Comparison of ENCODE assay signal across 21 cellular contexts in genomic region chr14:32656609-32657008, GRCh38.
DNase-seq lines count a peak whose midpoint lies in the region; ATAC-seq and TF ChIP-seq lines count a peak whose summit lies in the region.
"Had no signal": no experiment of that assay in that cellular context is flagged by ENCODE, and none has a peak within 500 bp of the region (broad histone marks: within the 10 kb centered on the region; RNA-seq: fewer than 3 reads in every experiment).

No MANE protein-coding gene starts in this region.

- H3K27me3 ChIP-seq in mammary epithelial cell (ENCODE audit: insufficient read depth, low read length) = no peaks in the 10 kb centered on the region
- H3K27me3 ChIP-seq in left lung = no peaks in the 10 kb centered on the region
- H3K27me3 ChIP-seq: BE2C, neutrophil, transverse colon had no signal

- in situ Hi-C loops in mammary epithelial cell (cut with MboI; ENCODE audit: low sequenced_read_pairs in 2 of 2) = no loop called here

- WGBS in mammary epithelial cell (ENCODE audit: low coverage, missing lambda C conversion rate) = 97% methylated on average over 3 of the region's 3 CpGs

- POLR2A ChIA-PET in MCF 10A (lab: Yijun Ruan, JAX) = no interaction called here
- POLR2A ChIA-PET in OCI-LY7 (lab: Charles Lee) = no interaction called here

- intact Hi-C loops in mammary epithelial cell (cut with micrococcal nuclease) (no loop called here), MCF 10A (cut with micrococcal nuclease) (no loop called here), OCI-LY7 (cut with micrococcal nuclease; ENCODE audit: unreplicated experiment) (no loop called here), left lung (cut with DNase I) (no loop called here)

- H3K4me3 ChIP-seq in mammary epithelial cell (replicated peaks in 1 of 3; ENCODE audit: insufficient read depth in 1 of 3, low read depth in 2 of 3, low read length in 3 of 3) (no peak overlapping the region), OCI-LY7 (ENCODE audit: low read depth, low read length, poor library complexity, severe bottlenecking) (no peak overlapping the region), left lung (no peak overlapping the region)
- H3K4me3 ChIP-seq: transverse colon had no signal

- CTCF ChIA-PET in mammary epithelial cell (lab: Charles Lee; ENCODE audit: low non-redundant PET) (no interaction called here), MCF 10A (lab: Yijun Ruan, JAX) (no interaction called here), OCI-LY7 (lab: Charles Lee; ENCODE audit: unreplicated experiment) (no interaction called here)

- no peaks in the 10 kb centered on the region for H3K9me3 ChIP-seq in mammary epithelial cell (replicated peaks; ENCODE audit: insufficient read depth, low read length)
- no peaks in the 10 kb centered on the region for H3K9me3 ChIP-seq in OCI-LY7 (ENCODE audit: low read length)
- H3K9me3 ChIP-seq in left lung = no peaks in the 10 kb centered on the region
- H3K9me3 ChIP-seq: BE2C, neutrophil, transverse colon had no signal

- H3K36me3 Mint-ChIP-seq in MCF 10A (ENCODE audit: insufficient read depth, unreplicated experiment) = no peaks in the 10 kb centered on the region

- H3K4me1 Mint-ChIP-seq in MCF 10A (ENCODE audit: insufficient read depth, unreplicated experiment) = peaks cover 9% of the 10 kb centered on the region

- dilution Hi-C loops in mammary epithelial cell (cut with HindIII; ENCODE audit: low sequenced_read_pairs) = no loop called here

- no peak overlapping the region for H3K4me3 Mint-ChIP-seq in MCF 10A (ENCODE audit: unreplicated experiment)
- H3K4me3 Mint-ChIP-seq: activated T-cell treated with anti-CD3 and anti-CD28 coated beads, Interleukin-2, amount 50 U/mL, for 24 hours had no signal

- H2AFZ ChIP-seq in mammary epithelial cell (ENCODE audit: low read depth, low read length) (peak overlapping the region; percentile 68), OCI-LY7 (ENCODE audit: low read length) (peak overlapping the region; percentile 53; the same call in 1 of the 2 replicates)

- no peaks in the 10 kb centered on the region for H3K36me3 ChIP-seq in mammary epithelial cell (ENCODE audit: insufficient read depth, low read length)
- no peaks in the 10 kb centered on the region for H3K36me3 ChIP-seq in OCI-LY7 (ENCODE audit: insufficient read depth, low read length)
- no peaks in the 10 kb centered on the region for H3K36me3 ChIP-seq in left lung
- H3K36me3 ChIP-seq: BE2C, neutrophil, transverse colon had no signal

- no peaks in the 10 kb centered on the region for H3K27me3 Mint-ChIP-seq in MCF 10A (ENCODE audit: insufficient read depth, unreplicated experiment)
- H3K27me3 Mint-ChIP-seq: activated T-cell treated with anti-CD3 and anti-CD28 coated beads, Interleukin-2, amount 50 U/mL, for 24 hours had no signal

- no peak overlapping the region for H3K27ac Mint-ChIP-seq in MCF 10A (ENCODE audit: low read depth, unreplicated experiment)
- H3K27ac Mint-ChIP-seq: activated T-cell treated with anti-CD3 and anti-CD28 coated beads, Interleukin-2, amount 50 U/mL, for 24 hours had no signal

- no peaks in the 10 kb centered on the region for H3K9me2 ChIP-seq in OCI-LY7 (ENCODE audit: insufficient read depth, low read length)

- H3K9ac ChIP-seq in mammary epithelial cell (ENCODE audit: insufficient read depth, low read length) = no peak overlapping the region

- H3K79me2 ChIP-seq in mammary epithelial cell (ENCODE audit: insufficient read depth, low read length) (no peaks in the 10 kb centered on the region), OCI-LY7 (ENCODE audit: insufficient read depth, low read depth, low read length) (no peaks in the 10 kb centered on the region)

- BruUV-seq in mammary epithelial cell (replicated peaks; lab: Mats Ljungman, UMichigan) (no TSS peak), MCF 10A (replicated peaks; lab: Mats Ljungman, UMichigan) (no TSS peak), OCI-LY7 (replicated peaks; lab: Mats Ljungman, UMichigan) (no TSS peak)

- TF ChIP-seq CTCF in mammary epithelial cell (conservative IDR thresholded peaks at IDR 0.05 in 1 of 2, IDR thresholded peaks at IDR 0.05 in 1 of 2; ENCODE audit: extremely low read depth in 1 of 2, insufficient read depth in 1 of 2, low read depth in 1 of 2, low read length in 2 of 2) (no peak), MCF 10A (IDR thresholded peaks at IDR 0.05; ENCODE audit: unreplicated experiment) (no peak), OCI-LY7 (conservative IDR thresholded peaks at IDR 0.05; ENCODE audit: low read length) (no peak), left lung (IDR thresholded peaks at IDR 0.05) (no peak)

- H3K4me2 ChIP-seq in mammary epithelial cell (ENCODE audit: insufficient read depth, low read depth, low read length) (no peak overlapping the region), OCI-LY7 (ENCODE audit: low read length) (no peak overlapping the region)

- H3K27ac ChIP-seq in mammary epithelial cell (ENCODE audit: insufficient read depth, low read depth, low read length) (no peak overlapping the region), OCI-LY7 (ENCODE audit: low read depth, low read length, poor library complexity, severe bottlenecking) (no peak overlapping the region), left lung (peak overlapping the region; percentile 4 to 45), substantia nigra (ENCODE audit: low read depth, low read length, poor library complexity, severe bottlenecking) (peak overlapping the region; percentile 59)
- H3K27ac ChIP-seq: neutrophil, transverse colon had no signal

- ATAC-seq in left lung (peak; percentile 33), HG03108 (IDR thresholded peaks at IDR 0.05; ENCODE audit: unreplicated experiment) (no peak)
- ATAC-seq: stimulated activated naive CD8-positive, alpha-beta T cell treated with anti-CD3 and anti-CD28 coated beads, Interleukin-15, Interleukin-2, amounts not matched to agents 100 U/mL and 50 U/mL, for 24 hours had no signal

- H4K20me1 ChIP-seq in mammary epithelial cell (ENCODE audit: insufficient read depth, low read length) = no peaks in the 10 kb centered on the region
- H4K20me1 ChIP-seq in OCI-LY7 (ENCODE audit: insufficient read depth, low read length) = no peaks in the 10 kb centered on the region

- DNase-seq in mammary epithelial cell (no peak), MCF 10A (ENCODE audit: unreplicated experiment) (no peak), OCI-LY7 (ENCODE audit: low spot score) (no peak), left lung (no peak), substantia nigra (lab: John Stamatoyannopoulos, UW) (no peak), ecto neural progenitor cell (ENCODE audit: low spot score) (no peak), cerebellar nuclear complex (lab: John Stamatoyannopoulos, UW) (no peak)
- DNase-seq: 8988T; activated naive CD4-positive, alpha-beta T cell treated with Interleukin-2 at 50 U/mL for 16 hours; activated T-cell treated with anti-CD3 and anti-CD28 coated beads, Interleukin-2, amount 50 U/mL, for 24 hours; BE2C; MM.1S; NCI-H187 treated with DMSO at 0.1 percent for 48 hours; NCI-H82; SIG-M5; stimulated activated CD4-positive, alpha-beta T cell treated with anti-CD3 and anti-CD28 coated beads, Interleukin-2, amount 100 ng/mL, for 48 hours; stimulated activated naive CD8-positive, alpha-beta T cell treated with anti-CD3 and anti-CD28 coated beads, Interleukin-15, Interleukin-2, amounts not matched to agents 100 U/mL and 50 U/mL, for 24 hours; T-helper 1 cell had no signal

- H3K9me3 Mint-ChIP-seq in MCF 10A (ENCODE audit: unreplicated experiment) = no peaks in the 10 kb centered on the region
- H3K9me3 Mint-ChIP-seq: activated T-cell treated with anti-CD3 and anti-CD28 coated beads, Interleukin-2, amount 50 U/mL, for 24 hours had no signal

- H3K4me1 ChIP-seq in mammary epithelial cell (ENCODE audit: insufficient read depth, low read length) (peaks cover 10% of the 10 kb centered on the region), OCI-LY7 (ENCODE audit: insufficient read depth, low read length, poor library complexity, severe bottlenecking) (no peaks in the 10 kb centered on the region), left lung (peaks cover 0 to 12% of the 10 kb centered on the region in 2 donors)
- H3K4me1 ChIP-seq: BE2C, transverse colon had no signal

Comparison
In these comparisons a context has a peak if more than half of its experiments do, and no peak if none do; other contexts are left out.
1. H3K27ac ChIP-seq: peak in left lung (2 of 2) and substantia nigra (single experiment); none in mammary epithelial cell (single experiment) and OCI-LY7 (single experiment).